In genomic region chr12:47679785-47680184, GRCh38 we compare ENCODE assay signal across 9 cellular contexts. TPM values are rescaled to one million over a fixed set of nuclear protein-coding genes. Genes with fewer than 3 reads are reported as not detected.
"Had no signal": no experiment of that assay in that cellular context is flagged by ENCODE, and none has a peak within 500 bp of the region (broad histone marks: within the 10 kb centered on the region; RNA-seq: fewer than 3 reads in every experiment).

No MANE protein-coding gene starts in this region.

- H3K27ac ChIP-seq: HL-60, KMS-11 had no signal

- FAIRE-seq: HTR-8/SVneo had no signal

- DNase-seq: IMR-90, KBM-7, KG1 had no signal

- H3K4me2 ChIP-seq: KMS-11 had no signal

- H3K4me3 Mint-ChIP-seq: IgD-negative memory B cell had no signal

- H3K27ac Mint-ChIP-seq: IgD-negative memory B cell had no signal

- H3K9ac ChIP-seq: KMS-11 had no signal

- H3K27me3 Mint-ChIP-seq: IgD-negative memory B cell had no signal

RNA-seq across cellular contexts. Expression of gene ENDOU, which starts 45.5 kb away (rescaled TPM):
- total RNA-seq: HT-29, HT1080 had no signal
- polyA plus RNA-seq: IgD-negative memory B cell had no signal
